2 cellular contexts compared by ENCODE assay signal in genomic region chr9:136685216-136685615, GRCh38.
TF ChIP-seq lines count a peak whose summit lies in the region.

No MANE protein-coding gene starts in this region.

TF ChIP-seq in A549, 52 proteins besides CTCF, POLR2A, EP300 and RAD21:
- TF ChIP-seq HMGXB4 (CRISPR knock-in tag; IDR thresholded peaks at IDR 0.05; ENCODE audit: borderline replicate concordance) = no peak
- TF ChIP-seq MYC (IDR thresholded peaks at IDR 0.05; ENCODE audit: borderline replicate concordance, low read length) = no peak
- TF ChIP-seq ELK1 (IDR thresholded peaks at IDR 0.05; ENCODE audit: low read depth, low read length) = no peak
- no peak for TF ChIP-seq MAFK (IDR thresholded peaks at IDR 0.05; ENCODE audit: partially characterized antibody)
- TF ChIP-seq EHF (CRISPR knock-in tag; IDR thresholded peaks at IDR 0.05) = no peak
- TF ChIP-seq FOSB (CRISPR knock-in tag; IDR thresholded peaks at IDR 0.05) = no peak
- TF ChIP-seq KDM1A (IDR thresholded peaks at IDR 0.05; ENCODE audit: low read depth) = no peak

TF ChIP-seq in GM12878, 131 proteins besides CTCF, POLR2A, EP300 and RAD21:
- TF ChIP-seq POLR2AphosphoS5 (IDR thresholded peaks at IDR 0.05; ENCODE audit: low read length) (0 out of 2 replicates have a peak, but pooled peaks have one; percentile 13), MXI1 (IDR thresholded peaks at IDR 0.05; ENCODE audit: low read depth, low read length) (no peak)
